In the genomic region with DNA sequence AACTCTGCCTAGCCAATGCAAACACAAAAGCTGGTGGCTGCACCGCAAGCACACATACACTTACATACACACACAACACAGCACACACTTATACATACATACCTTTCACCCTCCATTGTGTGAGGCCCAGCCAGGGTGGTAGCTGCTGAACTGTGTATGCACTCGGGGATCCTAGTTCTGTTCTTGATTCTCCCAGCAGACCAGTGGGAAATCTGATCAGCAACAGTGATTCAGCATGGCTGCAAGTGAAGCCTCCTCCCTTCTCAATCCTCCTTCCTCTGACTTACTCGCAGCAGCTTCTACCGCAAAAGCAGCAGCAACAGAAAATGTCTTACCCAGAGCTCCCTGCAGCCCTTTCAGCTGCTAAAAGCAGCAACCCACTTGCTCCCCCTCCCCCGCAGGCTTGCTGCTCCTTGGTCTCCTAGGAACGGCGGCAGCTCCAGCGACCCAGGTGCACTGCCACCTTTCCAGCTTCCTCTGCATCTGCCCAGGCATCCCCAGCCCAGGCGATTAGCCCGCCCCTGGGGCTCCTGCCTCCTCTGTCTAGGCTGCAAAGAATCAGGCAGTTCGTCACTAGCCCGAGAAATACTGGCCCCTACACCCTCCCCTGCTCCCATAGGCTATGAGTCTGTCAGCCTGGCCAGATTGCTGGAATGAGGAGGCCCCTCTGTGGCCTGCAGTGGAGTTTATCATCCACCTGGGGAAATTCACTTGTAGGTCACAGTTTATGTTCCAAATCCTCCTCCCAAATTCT, we compare ENCODE assay signal across 8 cellular contexts.
DNase-seq lines count a peak whose midpoint lies in the region; ATAC-seq and TF ChIP-seq lines count a peak whose summit lies in the region.

A gene with protein sequence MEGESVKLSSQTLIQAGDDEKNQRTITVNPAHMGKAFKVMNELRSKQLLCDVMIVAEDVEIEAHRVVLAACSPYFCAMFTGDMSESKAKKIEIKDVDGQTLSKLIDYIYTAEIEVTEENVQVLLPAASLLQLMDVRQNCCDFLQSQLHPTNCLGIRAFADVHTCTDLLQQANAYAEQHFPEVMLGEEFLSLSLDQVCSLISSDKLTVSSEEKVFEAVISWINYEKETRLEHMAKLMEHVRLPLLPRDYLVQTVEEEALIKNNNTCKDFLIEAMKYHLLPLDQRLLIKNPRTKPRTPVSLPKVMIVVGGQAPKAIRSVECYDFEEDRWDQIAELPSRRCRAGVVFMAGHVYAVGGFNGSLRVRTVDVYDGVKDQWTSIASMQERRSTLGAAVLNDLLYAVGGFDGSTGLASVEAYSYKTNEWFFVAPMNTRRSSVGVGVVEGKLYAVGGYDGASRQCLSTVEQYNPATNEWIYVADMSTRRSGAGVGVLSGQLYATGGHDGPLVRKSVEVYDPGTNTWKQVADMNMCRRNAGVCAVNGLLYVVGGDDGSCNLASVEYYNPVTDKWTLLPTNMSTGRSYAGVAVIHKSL (minus strand): TSS at position 559 of the 754 bp plus-strand sequence. CDS start 443 bp downstream, at position 116.

- no peaks in the 10 kb centered on the region for H3K36me3 Mint-ChIP-seq in nephron (ENCODE audit: low read depth)

- no peak within 1 kb of the TSS for H3K27ac Mint-ChIP-seq in nephron

- no peak within 1 kb of the TSS for H3K4me3 Mint-ChIP-seq in nephron

- peak; percentile 16 to 27 (median 16) for TF ChIP-seq CTCF in nephron (IDR thresholded peaks at IDR 0.05; ENCODE audit: unreplicated experiment in 3 of 3)

- H3K9me3 Mint-ChIP-seq in nephron: peaks cover 5% of the 10 kb centered on the region

- no peaks in the 10 kb centered on the region for H3K27me3 Mint-ChIP-seq in nephron (ENCODE audit: low read depth)

- ATAC-seq in HG02678 (IDR thresholded peaks at IDR 0.05; ENCODE audit: unreplicated experiment): peak; percentile 48

- DNase-seq in DMS153 (lab: John Stamatoyannopoulos, UW): peak; percentile 26
- DNase-seq in DMS153 treated with DMSO at 0.1 percent for 48 hours (lab: John Stamatoyannopoulos, UW; ENCODE audit: unreplicated experiment): no peak
- peak; percentile 40 for DNase-seq in NCI-H510A (lab: John Stamatoyannopoulos, UW)
- peak; percentile 18 for DNase-seq in activated effector memory CD4-positive, alpha-beta T cell treated with Interleukin-2 at 50 U/mL for 16 hours
- peak; percentile 24 for DNase-seq in germinal center (ENCODE audit: low spot score)
- DNase-seq in LoVo (ENCODE audit: low spot score): no peak

- peaks cover 7% of the 10 kb centered on the region for H3K4me1 Mint-ChIP-seq in nephron

Comparison
In these comparisons a context has a peak if more than half of its experiments do, and no peak if none do; other contexts are left out.
1. DNase-seq: peak in DMS153 (single experiment), NCI-H510A (single experiment), activated effector memory CD4-positive, alpha-beta T cell treated with Interleukin-2 at 50 U/mL for 16 hours (single experiment) and germinal center (single experiment); none in DMS153 treated with DMSO at 0.1 percent for 48 hours (single experiment) and LoVo (single experiment).